22 cellular contexts compared by ENCODE assay signal in the genomic region with DNA sequence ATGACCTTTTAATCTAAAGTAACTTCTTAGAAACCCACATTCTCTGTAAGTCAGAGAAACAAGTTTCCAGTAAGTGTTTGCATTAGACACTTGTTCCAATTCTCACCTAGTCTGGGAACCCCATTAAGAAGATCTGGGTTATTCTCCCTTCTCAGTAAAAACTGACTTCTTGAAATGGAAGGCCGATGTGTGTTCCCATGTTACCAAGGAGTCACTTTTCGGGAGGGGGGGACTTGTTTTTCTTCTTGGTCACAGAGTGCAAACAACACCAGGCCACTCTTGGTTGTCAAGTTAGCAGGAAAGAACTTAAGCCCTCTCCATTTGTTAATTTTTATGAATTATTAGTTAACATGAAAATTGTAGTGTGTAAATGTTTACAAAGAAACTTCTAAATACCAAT. TPM values are rescaled to one million over a fixed set of nuclear protein-coding genes. Genes with fewer than 3 reads are reported as not detected.
DNase-seq lines count a peak whose midpoint lies in the region; ATAC-seq and TF ChIP-seq lines count a peak whose summit lies in the region.
"Had no signal": no experiment of that assay in that cellular context is flagged by ENCODE, and none has a peak within 500 bp of the region (broad histone marks: within the 10 kb centered on the region; RNA-seq: fewer than 3 reads in every experiment).

No MANE protein-coding gene starts in this region.

- POLR2A ChIA-PET in naive thymus-derived CD4-positive, alpha-beta T cell (lab: Charles Lee) = no interaction called here

- no peaks in the 10 kb centered on the region for H3K9me3 ChIP-seq in breast epithelium
- no peaks in the 10 kb centered on the region for H3K9me3 ChIP-seq in mammary epithelial cell (replicated peaks; ENCODE audit: insufficient read depth, low read length)
- no peaks in the 10 kb centered on the region for H3K9me3 ChIP-seq in muscle layer of duodenum (ENCODE audit: control insufficient read depth in 1 of 2, low read length in 2 of 2)
- no peaks in the 10 kb centered on the region for H3K9me3 ChIP-seq in thyroid gland
- H3K9me3 ChIP-seq in naive thymus-derived CD4-positive, alpha-beta T cell (ENCODE audit: control insufficient read depth in 2 of 3, low read length in 3 of 3) = no peaks in the 10 kb centered on the region
- H3K9me3 ChIP-seq: BLaER1 had no signal

- intact Hi-C loops in breast epithelium (cut with DNase I; ENCODE audit: low total_unique reads) = no loop called here
- intact Hi-C loops in mammary epithelial cell (cut with micrococcal nuclease) = no loop called here
- intact Hi-C loops in thyroid gland (cut with DNase I) = no loop called here
- intact Hi-C loops in naive thymus-derived CD4-positive, alpha-beta T cell (cut with micrococcal nuclease) = no loop called here

- peaks cover 0 to 25% (median 13%) of the 10 kb centered on the region in 5 donors for H3K36me3 Mint-ChIP-seq in naive thymus-derived CD4-positive, alpha-beta T cell

- H3K4me1 ChIP-seq in breast epithelium = no peaks in the 10 kb centered on the region
- no peaks in the 10 kb centered on the region for H3K4me1 ChIP-seq in mammary epithelial cell (ENCODE audit: insufficient read depth, low read length)
- H3K4me1 ChIP-seq in muscle layer of duodenum (ENCODE audit: control insufficient read depth in 1 of 2, insufficient read depth in 2 of 2, low read length in 2 of 2) = peaks cover 0 to 4% of the 10 kb centered on the region in 2 donors
- H3K4me1 ChIP-seq in thyroid gland = peaks cover 50 to 67% of the 10 kb centered on the region in 2 donors
- no peaks in the 10 kb centered on the region for H3K4me1 ChIP-seq in naive thymus-derived CD4-positive, alpha-beta T cell (ENCODE audit: control insufficient read depth in 2 of 2, insufficient read depth in 2 of 2, low read length in 2 of 2)
- H3K4me1 ChIP-seq: BLaER1 had no signal

- H3K36me3 ChIP-seq in breast epithelium (no peaks in the 10 kb centered on the region), mammary epithelial cell (ENCODE audit: insufficient read depth, low read length) (no peaks in the 10 kb centered on the region), muscle layer of duodenum (ENCODE audit: control insufficient read depth in 1 of 2, insufficient read depth in 2 of 2, low read length in 2 of 2) (no peaks in the 10 kb centered on the region), thyroid gland (no peaks in the 10 kb centered on the region)
- no peaks in the 10 kb centered on the region for H3K36me3 ChIP-seq in naive thymus-derived CD4-positive, alpha-beta T cell (ENCODE audit: control insufficient read depth in 2 of 3, insufficient read depth in 3 of 3, low read length in 3 of 3)
- H3K36me3 ChIP-seq: BLaER1 had no signal

- TF ChIP-seq CTCF in breast epithelium (IDR thresholded peaks at IDR 0.05) (no peak), mammary epithelial cell (conservative IDR thresholded peaks at IDR 0.05 in 1 of 2, IDR thresholded peaks at IDR 0.05 in 1 of 2; ENCODE audit: extremely low read depth in 1 of 2, insufficient read depth in 1 of 2, low read depth in 1 of 2, low read length in 2 of 2) (no peak), thyroid gland (IDR thresholded peaks at IDR 0.05) (no peak)

- ATAC-seq in naive thymus-derived CD4-positive, alpha-beta T cell = no peak

- no peak for TF ChIP-seq POLR2A in breast epithelium (IDR thresholded peaks at IDR 0.05)
- TF ChIP-seq POLR2A in thyroid gland (IDR thresholded peaks at IDR 0.05) = no peak

- peaks cover 5 to 45% (median 20%) of the 10 kb centered on the region in 7 donors for H3K4me1 Mint-ChIP-seq in naive thymus-derived CD4-positive, alpha-beta T cell

- CTCF ChIA-PET in mammary epithelial cell (lab: Charles Lee; ENCODE audit: low non-redundant PET) = no interaction called here
- CTCF ChIA-PET in naive thymus-derived CD4-positive, alpha-beta T cell (lab: Charles Lee) = no interaction called here

- peaks cover 0 to 1% (median 0%) of the 10 kb centered on the region in 11 donors for H3K9me3 Mint-ChIP-seq in naive thymus-derived CD4-positive, alpha-beta T cell
- H3K9me3 Mint-ChIP-seq: CD4-positive, CD25-positive, alpha-beta regulatory T cell; H9 had no signal

- no TSS peak for BruUV-seq in mammary epithelial cell (replicated peaks; lab: Mats Ljungman, UMichigan)

- no peak overlapping the region for H2AFZ ChIP-seq in mammary epithelial cell (ENCODE audit: low read depth, low read length)
- H2AFZ ChIP-seq: GM23248 had no signal

- H3K27me3 Mint-ChIP-seq in naive thymus-derived CD4-positive, alpha-beta T cell = no peaks in the 10 kb centered on the region
- H3K27me3 Mint-ChIP-seq: CD4-positive, CD25-positive, alpha-beta regulatory T cell had no signal

- in situ Hi-C loops in mammary epithelial cell (cut with MboI; ENCODE audit: low sequenced_read_pairs in 2 of 2) = no loop called here

- H3K4me3 ChIP-seq in breast epithelium (no peak overlapping the region), mammary epithelial cell (replicated peaks in 1 of 3; ENCODE audit: insufficient read depth in 1 of 3, low read depth in 2 of 3, low read length in 3 of 3) (no peak overlapping the region), muscle layer of duodenum (ENCODE audit: low read depth in 1 of 2, low read length in 2 of 2) (no peak overlapping the region), thyroid gland (replicated peaks in 1 of 3) (no peak overlapping the region)
- H3K4me3 ChIP-seq in naive thymus-derived CD4-positive, alpha-beta T cell (ENCODE audit: low read length) = no peak overlapping the region
- H3K4me3 ChIP-seq: BLaER1, GM23248 had no signal

- H3K79me2 ChIP-seq in mammary epithelial cell (ENCODE audit: insufficient read depth, low read length) = no peaks in the 10 kb centered on the region

- WGBS in mammary epithelial cell (ENCODE audit: low coverage, missing lambda C conversion rate) = 89% methylated on average over 2 of the region's 2 CpGs
- WGBS in thyroid gland, 2 donors = 34 to 53% methylated on average over 2 of the region's 2 CpGs

- no peaks in the 10 kb centered on the region for H4K20me1 ChIP-seq in mammary epithelial cell (ENCODE audit: insufficient read depth, low read length)

- H3K27ac ChIP-seq in breast epithelium (peak overlapping the region; percentile 25 to 52), mammary epithelial cell (ENCODE audit: insufficient read depth, low read depth, low read length) (no peak overlapping the region), muscle layer of duodenum (ENCODE audit: low read length) (peak overlapping the region; percentile 8), thyroid gland (peak overlapping the region; percentile 71 to 85 (median 73))
- no peak overlapping the region for H3K27ac ChIP-seq in naive thymus-derived CD4-positive, alpha-beta T cell (ENCODE audit: low read depth, low read length)
- H3K27ac ChIP-seq: BLaER1, GM23248 had no signal

- H3K4me2 ChIP-seq in mammary epithelial cell (ENCODE audit: insufficient read depth, low read depth, low read length) = no peak overlapping the region
- H3K4me2 ChIP-seq: BLaER1 had no signal

- H3K4me3 Mint-ChIP-seq in naive thymus-derived CD4-positive, alpha-beta T cell = no peak overlapping the region
- H3K4me3 Mint-ChIP-seq: CD4-positive, CD25-positive, alpha-beta regulatory T cell; H9 had no signal

- dilution Hi-C loops in mammary epithelial cell (cut with HindIII; ENCODE audit: low sequenced_read_pairs) = no loop called here

- no peak overlapping the region for H3K9ac ChIP-seq in mammary epithelial cell (ENCODE audit: insufficient read depth, low read length)
- H3K9ac ChIP-seq: BLaER1, GM23248 had no signal

- H3K27ac Mint-ChIP-seq in naive thymus-derived CD4-positive, alpha-beta T cell = no peak overlapping the region

- DNase-seq in breast epithelium (ENCODE audit: low spot score in 2 of 2) = no peak
- no peak for DNase-seq in mammary epithelial cell
- peak; percentile 52 for DNase-seq in left kidney (ENCODE audit: low read depth, low spot score)
- DNase-seq in thyroid gland = peak in 1 of 2 donors; percentile 32
- no peak for DNase-seq in naive thymus-derived CD4-positive, alpha-beta T cell
- DNase-seq in NCI-H128 (lab: John Stamatoyannopoulos, UW; ENCODE audit: unreplicated experiment) = no peak
- no peak for DNase-seq in cerebellar nuclear complex (lab: John Stamatoyannopoulos, UW)
- DNase-seq: CD4-positive, CD25-positive, alpha-beta regulatory T cell; GM23248; H9; KBM-7; MV-4-11; NCI-H1105; NCI-H146; NCI-H1930; NCI-H2107; NCI-H446; NCI-H524 treated with DMSO at 0.1 percent for 48 hours; RPMI8226; SHP77 had no signal

- H3K27me3 ChIP-seq in breast epithelium (no peaks in the 10 kb centered on the region), mammary epithelial cell (ENCODE audit: insufficient read depth, low read length) (no peaks in the 10 kb centered on the region), muscle layer of duodenum (ENCODE audit: low read depth, low read length) (no peaks in the 10 kb centered on the region), thyroid gland (no peaks in the 10 kb centered on the region)
- H3K27me3 ChIP-seq in naive thymus-derived CD4-positive, alpha-beta T cell (ENCODE audit: control insufficient read depth in 2 of 2, insufficient read depth in 2 of 2, low read length in 2 of 2) = no peaks in the 10 kb centered on the region
- H3K27me3 ChIP-seq: BLaER1 had no signal

RNA-seq across cellular contexts. Expression of gene ITPR1, which starts 55.6 kb away (rescaled TPM):
- total RNA-seq in breast epithelium = 100 to 1,000 TPM in 2 of 3 donors, 10 to 100 TPM in 1; 53.8 to 227 (median 174) TPM
- total RNA-seq in mammary epithelial cell = 10 to 100 TPM; 15.6 to 33.2 TPM
- polyA plus RNA-seq in mammary epithelial cell = 9.2 TPM
- polyA minus RNA-seq in mammary epithelial cell = 58.6 TPM
- total RNA-seq in thyroid gland = 100 to 1,000 TPM; 210 to 261 (median 232) TPM
- 100 to 1,000 TPM in 1 of 5 experiments, 10 to 100 TPM in 4; 66.7 to 118 (median 90.7) TPM for total RNA-seq in naive thymus-derived CD4-positive, alpha-beta T cell
- 10 to 100 TPM; 15.1 to 15.3 TPM for polyA plus RNA-seq in naive thymus-derived CD4-positive, alpha-beta T cell

Comparison
In these comparisons a context has a peak if more than half of its experiments do, and no peak if none do; other contexts are left out.
1. H3K27ac ChIP-seq: peak in breast epithelium (2 of 2), muscle layer of duodenum (single experiment) and thyroid gland (3 of 3); none in mammary epithelial cell (single experiment) and naive thymus-derived CD4-positive, alpha-beta T cell (single experiment).